8 cellular contexts compared by ENCODE assay signal in the genomic region with DNA sequence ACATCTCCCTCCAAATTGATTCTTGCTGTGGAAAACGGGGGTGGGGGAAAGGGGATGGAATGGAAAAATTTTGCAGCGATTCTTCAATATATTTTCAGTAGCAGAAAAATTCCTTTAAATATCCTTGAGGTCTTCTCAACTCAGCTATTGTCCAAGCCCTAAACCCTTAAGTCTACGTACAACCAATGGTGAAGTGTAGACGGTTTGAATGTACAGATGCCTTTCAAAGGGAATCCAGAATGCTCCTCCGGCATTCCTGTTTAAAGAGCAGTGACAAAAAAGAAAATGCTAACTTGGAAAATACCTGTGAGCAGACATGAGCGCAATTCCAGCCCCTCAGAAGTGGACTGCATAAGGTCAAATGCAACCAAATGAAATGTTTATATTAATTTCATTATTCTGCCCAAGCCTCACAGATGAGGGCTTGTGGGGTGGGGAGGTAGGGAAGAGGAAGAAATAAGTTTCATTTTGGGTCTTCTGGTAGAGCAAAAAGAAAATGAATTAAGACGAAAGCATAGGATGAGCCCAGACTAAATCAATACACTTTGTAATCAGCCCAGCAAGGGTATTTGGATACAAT. TPM values are rescaled to one million over a fixed set of nuclear protein-coding genes. Genes with fewer than 3 reads are reported as not detected.
DNase-seq lines count a peak whose midpoint lies in the region; ATAC-seq and TF ChIP-seq lines count a peak whose summit lies in the region.

No MANE protein-coding gene starts in this region.

- peak overlapping the region; percentile 97 to 100 (median 99) for H3K27ac Mint-ChIP-seq in naive B cell

- H3K27ac ChIP-seq in coronary artery = peak overlapping the region; percentile 99

- H3K4me3 Mint-ChIP-seq in naive B cell = peak overlapping the region; percentile 97 to 100 (median 99)

- DNase-seq in AG09309 (ENCODE audit: low read depth) = no peak
- peak; percentile 45 for DNase-seq in KBM-7
- no peak for DNase-seq in coronary artery (ENCODE audit: low spot score)
- DNase-seq in naive B cell = peak; percentile 21
- no peak for DNase-seq in stimulated activated naive CD4-positive, alpha-beta T cell treated with Interleukin-2 at 50 U/mL for 16 hours (lab: John Stamatoyannopoulos, UW)
- DNase-seq in SHP77 treated with DMSO at 0.1 percent for 48 hours (lab: John Stamatoyannopoulos, UW) = no peak
- DNase-seq in HPDE6-E6E7 (ENCODE audit: extremely low spot score) = no peak

- in situ Hi-C loops in KBM-7 (cut with MboI; ENCODE audit: low pct_unique_long_range_greater_than_20kb, low sequenced_read_pairs) = no loop called here

- peaks cover 0 to 9% of the 10 kb centered on the region in 2 donors for H3K36me3 Mint-ChIP-seq in naive B cell

- no peaks in the 10 kb centered on the region for H3K27me3 Mint-ChIP-seq in naive B cell

- H3K4me1 Mint-ChIP-seq in naive B cell = peaks cover 38 to 66% (median 51%) of the 10 kb centered on the region in 3 donors

- ATAC-seq in naive B cell (ENCODE audit: low read depth in 2 of 2) = no peak
- no peak for ATAC-seq in GM21526 (IDR thresholded peaks at IDR 0.05; ENCODE audit: low FRiP score, unreplicated experiment)

- H3K4me3 ChIP-seq in AG09309 (ENCODE audit: control insufficient read depth, low read depth, low read length) = peak overlapping the region; percentile 95
- peak overlapping the region; percentile 89 for H3K4me3 ChIP-seq in coronary artery

- H3K9me3 Mint-ChIP-seq in naive B cell = no peaks in the 10 kb centered on the region

- TF ChIP-seq CTCF in AG09309 (IDR thresholded peaks at IDR 0.05; ENCODE audit: control insufficient read depth, insufficient read depth, low read depth, low read length, missing control alignments) (no peak), coronary artery (IDR thresholded peaks at IDR 0.05) (no peak)

RNA-seq across cellular contexts. Expression of a gene that starts 2.8 kb away (rescaled TPM):
- polyA plus RNA-seq in naive B cell (ENCODE audit: low read depth in 6 of 6) = 100 to 1,000 TPM; 441 to 620 (median 523) TPM

Comparison
In these comparisons a context has a peak if more than half of its experiments do, and no peak if none do; other contexts are left out.
1. DNase-seq: peak in KBM-7 (single experiment) and naive B cell (single experiment); none in AG09309 (single experiment), coronary artery (single experiment), stimulated activated naive CD4-positive, alpha-beta T cell treated with Interleukin-2 at 50 U/mL for 16 hours (single experiment), SHP77 treated with DMSO at 0.1 percent for 48 hours (single experiment) and HPDE6-E6E7 (single experiment).